Comparison of ENCODE assay signal across 8 cellular contexts in genomic region chr10:108365541-108365940, GRCh38.
"Had no signal": no experiment of that assay in that cellular context is flagged by ENCODE, and none has a peak within 500 bp of the region (broad histone marks: within the 10 kb centered on the region; RNA-seq: fewer than 3 reads in every experiment).

No MANE protein-coding gene starts in this region.

- FAIRE-seq: G401.6, GM12878, GM12891, GM12892, GM18507, GM19239 had no signal

- ATAC-seq: GM12878 had no signal

- DNase-seq: GDM1, GF-D8 had no signal

- H3K4me3 ChIP-seq: GM12878 had no signal
